ENCODE assay signal across 19 cellular contexts in genomic region chr15:78448441-78449219, GRCh38. TPM values are rescaled to one million over a fixed set of nuclear protein-coding genes. Genes with fewer than 3 reads are reported as not detected.
A peak's percentile ranks its signal among the peaks of the same experiment; 100 is the strongest.
DNase-seq lines count a peak whose midpoint lies in the region; ATAC-seq and TF ChIP-seq lines count a peak whose summit lies in the region.
"Had no signal": no experiment of that assay in that cellular context is flagged by ENCODE, and none has a peak within 500 bp of the region (broad histone marks: within the 10 kb centered on the region; RNA-seq: fewer than 3 reads in every experiment).

No MANE protein-coding gene starts in this region.

- H3K27me3 ChIP-seq in left ventricle myocardium inferior (ENCODE audit: low read depth) = no peaks in the 10 kb centered on the region
- H3K27me3 ChIP-seq in prostate gland (replicated peaks; ENCODE audit: insufficient read depth) = no peaks in the 10 kb centered on the region
- H3K27me3 ChIP-seq: colonic mucosa, esophagus muscularis mucosa, ovary, Peyer's patch, tibial artery had no signal

- H3K9me3 ChIP-seq in left ventricle myocardium inferior (replicated peaks) = no peaks in the 10 kb centered on the region
- no peaks in the 10 kb centered on the region for H3K9me3 ChIP-seq in prostate gland
- H3K9me3 ChIP-seq: colonic mucosa, esophagus muscularis mucosa, ovary, Peyer's patch, tibial artery had no signal

- ATAC-seq in left cardiac atrium (no peak), GM21423 (IDR thresholded peaks at IDR 0.05; ENCODE audit: unreplicated experiment) (no peak), HG03159 (IDR thresholded peaks at IDR 0.05; ENCODE audit: unreplicated experiment) (no peak)
- ATAC-seq: activated CD4-positive, alpha-beta T cell treated with anti-CD3 and anti-CD28 coated beads for 36 hours had no signal

- peaks cover 67% of the 10 kb centered on the region for H3K4me1 ChIP-seq in left ventricle myocardium inferior
- H3K4me1 ChIP-seq in prostate gland (replicated peaks) = peaks cover 10% of the 10 kb centered on the region
- H3K4me1 ChIP-seq: colonic mucosa had no signal

- no peak overlapping the region for H3K4me3 ChIP-seq in left ventricle myocardium inferior
- H3K4me3 ChIP-seq in fibroblast of villous mesenchyme (ENCODE audit: low read depth, low read length) = no peak overlapping the region
- H3K4me3 ChIP-seq in prostate gland = no peak overlapping the region
- H3K4me3 ChIP-seq: colonic mucosa, esophagus muscularis mucosa, ovary, Peyer's patch, tibial artery had no signal

- H3K36me3 ChIP-seq in left ventricle myocardium inferior (peaks cover 36% of the 10 kb centered on the region), prostate gland (no peaks in the 10 kb centered on the region)
- H3K36me3 ChIP-seq: colonic mucosa, ovary had no signal

- H3K27ac ChIP-seq in left ventricle myocardium inferior (replicated peaks) = peak overlapping the region; percentile 54
- H3K27ac ChIP-seq in prostate gland = peak overlapping the region; percentile 45 to 70
- H3K27ac ChIP-seq: colonic mucosa, tibial artery had no signal

- no peak for TF ChIP-seq POLR2A in prostate gland (IDR thresholded peaks at IDR 0.05)

- intact Hi-C loops in left ventricle myocardium inferior (cut with micrococcal nuclease) = no loop called here
- intact Hi-C loops in left cardiac atrium (cut with DNase I) = no loop called here
- intact Hi-C loops in prostate gland (cut with DNase I) = loop anchor here (10.0 kb wide), 1 partner anchor 46 kb away; no protein-coding TSS in a partner anchor

- WGBS in prostate gland = 44% methylated on average over 4 of the region's 4 CpGs

- DNase-seq in left ventricle myocardium inferior (no peak), left cardiac atrium (no peak), fibroblast of villous mesenchyme (ENCODE audit: low read depth) (peak; percentile 55), prostate gland (ENCODE audit: low spot score) (no peak), NCI-H1105 treated with DMSO at 0.1 percent for 48 hours (lab: John Stamatoyannopoulos, UW) (no peak), iPS-NIHi11 (ENCODE audit: low spot score) (no peak)
- DNase-seq: activated CD4-positive, alpha-beta T cell treated with anti-CD3 and anti-CD28 coated beads for 36 hours; colonic mucosa; COR-L47; midbrain; NCI-H2029; NCI-H526 treated with DMSO at 0.1 percent for 48 hours; ovary; Peyer's patch; T-helper 2 cell; tibial artery had no signal

- TF ChIP-seq CTCF in left ventricle myocardium inferior (IDR thresholded peaks at IDR 0.05; ENCODE audit: borderline replicate concordance) (no peak), fibroblast of villous mesenchyme (IDR thresholded peaks at IDR 0.05; ENCODE audit: insufficient read depth, low read depth, low read length) (no peak), prostate gland (IDR thresholded peaks at IDR 0.05) (no peak)

RNA-seq across cellular contexts. Expression of gene IREB2, which starts 10.6 kb away (rescaled TPM):
- total RNA-seq in left ventricle myocardium inferior (23.6 TPM), left cardiac atrium (10 to 100 TPM; 29.5 to 31.0 TPM), fibroblast of villous mesenchyme (38.9 and 39.0 TPM in 2 replicates), prostate gland (10 to 100 TPM; 30.5 to 39.0 TPM)

RNA-seq across cellular contexts. Expression of gene HYKK, which starts 58.7 kb away (rescaled TPM):
- total RNA-seq in left ventricle myocardium inferior (6.9 TPM), left cardiac atrium (1 to 10 TPM; 5.5 to 7.1 TPM), fibroblast of villous mesenchyme (1.7 and 2.3 TPM in 2 replicates), prostate gland (10 to 100 TPM in 1 of 2 donors, 1 to 10 TPM in 1; 6.2 to 11.2 TPM)
